Comparison of ENCODE assay signal across 8 cellular contexts in the genomic region with DNA sequence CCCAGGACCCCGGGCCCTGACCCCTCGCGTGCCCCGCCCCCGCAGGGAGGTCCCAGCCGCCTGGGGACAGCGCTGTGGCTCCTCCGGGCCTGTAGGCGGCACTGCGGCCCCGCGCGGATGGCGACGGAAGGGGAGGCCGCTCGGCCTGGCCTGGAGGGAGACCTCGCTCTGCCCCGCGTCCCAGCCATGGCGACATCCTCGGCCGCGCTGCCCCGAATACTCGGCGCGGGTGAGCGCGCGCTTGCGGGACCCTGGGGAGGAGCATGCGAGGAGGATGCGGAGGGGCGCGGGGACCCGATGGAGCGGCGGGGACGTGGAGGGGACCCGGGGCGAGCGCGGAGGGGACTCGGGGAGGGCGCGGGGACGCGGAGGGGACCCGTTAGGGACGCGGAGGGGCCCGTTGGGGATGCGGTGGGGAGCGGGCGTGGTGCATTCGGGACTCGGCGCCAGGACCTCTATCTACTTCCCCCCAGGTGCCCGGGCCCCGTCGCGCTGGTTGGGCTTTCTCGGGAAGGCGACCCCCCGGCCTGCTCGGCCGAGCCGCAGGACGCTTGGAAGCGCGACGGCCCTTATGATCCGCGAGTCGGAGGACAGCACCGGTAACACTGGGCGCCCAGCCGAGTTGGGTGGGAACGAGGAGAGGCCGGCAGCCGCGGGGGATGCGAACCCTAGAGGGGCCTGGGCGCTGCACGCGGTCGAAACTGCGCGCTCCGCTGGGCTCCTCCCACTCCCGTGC. TPM values are rescaled to one million over a fixed set of nuclear protein-coding genes. Genes with fewer than 3 reads are reported as not detected.
DNase-seq lines count a peak whose midpoint lies in the region; ATAC-seq and TF ChIP-seq lines count a peak whose summit lies in the region.

TSS of gene MRPS2 (plus strand) at position 158 of the 736 bp plus-strand sequence. CDS start at position 187, 29 bp downstream.

- H3K4me3 Mint-ChIP-seq in IgD-negative memory B cell = peak within 1 kb of the TSS; percentile 90 to 95 (median 94)

- H3K4me3 ChIP-seq in foreskin fibroblast (ENCODE audit: low read depth in 1 of 2, low read length in 2 of 2) (peak within 1 kb of the TSS; percentile 80 to 88), neuron (ENCODE audit: low read length) (peak within 1 kb of the TSS; percentile 83)

- H3K9me3 Mint-ChIP-seq in IgD-negative memory B cell = no peaks in the 10 kb centered on the region

- H3K4me1 ChIP-seq in neuron (ENCODE audit: insufficient read depth, low read length) = peaks cover 21% of the 10 kb centered on the region

- H3K27me3 ChIP-seq in neuron (ENCODE audit: insufficient read depth, low read length) = no peaks in the 10 kb centered on the region

- H3K27me3 Mint-ChIP-seq in IgD-negative memory B cell = no peaks in the 10 kb centered on the region

- TF ChIP-seq CTCF in foreskin fibroblast (IDR thresholded peaks at IDR 0.05; ENCODE audit: low read depth, low read length) = peak; percentile 77

- DNase-seq in DMS114 treated with DMSO at 0.1 percent for 48 hours (lab: John Stamatoyannopoulos, UW; ENCODE audit: unreplicated experiment) (peak; percentile 47), SHP77 (lab: John Stamatoyannopoulos, UW) (peak; percentile 63 to 85), activated gamma-delta T cell (lab: John Stamatoyannopoulos, UW) (peak; percentile 75), foreskin fibroblast (peak; percentile 87 to 96), stromal cell of bone marrow (ENCODE audit: low read depth) (peak; percentile 70)

- peak within 1 kb of the TSS; percentile 83 for H2AFZ ChIP-seq in neuron (ENCODE audit: low read depth, low read length)

- H3K27ac Mint-ChIP-seq in IgD-negative memory B cell = peak within 1 kb of the TSS; percentile 76 to 87 (median 80)

- no peaks in the 10 kb centered on the region for H3K9me3 ChIP-seq in neuron (ENCODE audit: low read length)

- peaks cover 33% of the 10 kb centered on the region for H3K36me3 ChIP-seq in neuron (ENCODE audit: insufficient read depth, low read length)

- H3K4me1 Mint-ChIP-seq in IgD-negative memory B cell = peaks cover 0 to 9% (median 6%) of the 10 kb centered on the region in 3 donors

- ATAC-seq in GM21526 (IDR thresholded peaks at IDR 0.05; ENCODE audit: low FRiP score, unreplicated experiment) = peak; percentile 82

- peaks cover 5% of the 10 kb centered on the region for H3K36me3 Mint-ChIP-seq in IgD-negative memory B cell

RNA-seq across cellular contexts. Expression of gene MRPS2, which starts in this region (rescaled TPM):
- 65.7 TPM for polyA plus RNA-seq in IgD-negative memory B cell

Comparison
In these comparisons a context has a peak if more than half of its experiments do, and no peak if none do; other contexts are left out.
1. Peak in every context shown above with its lines: DNase-seq, ATAC-seq and H3K4me3 ChIP-seq.